21 cellular contexts compared by ENCODE assay signal in the genomic region with DNA sequence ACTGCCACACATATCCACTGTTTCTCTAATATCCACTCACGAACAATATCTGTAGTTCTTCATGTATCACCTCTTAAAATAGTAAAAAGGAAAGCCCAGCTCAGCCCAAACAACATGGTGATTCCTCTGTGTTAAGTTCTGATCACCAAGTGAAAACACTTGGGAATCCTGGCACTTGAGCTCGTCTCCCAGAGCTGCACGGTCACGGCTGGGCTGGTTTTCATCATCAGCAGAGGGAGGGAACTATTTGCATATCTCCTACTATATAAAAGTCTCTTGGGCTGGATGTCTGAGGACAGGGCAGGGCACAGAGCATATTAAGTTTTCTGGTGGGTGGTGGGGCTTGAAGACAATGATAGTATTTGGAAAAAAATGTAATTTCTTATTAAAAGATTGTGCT.
DNase-seq lines count a peak whose midpoint lies in the region; ATAC-seq and TF ChIP-seq lines count a peak whose summit lies in the region.
"Had no signal": no experiment of that assay in that cellular context is flagged by ENCODE, and none has a peak within 500 bp of the region (broad histone marks: within the 10 kb centered on the region; RNA-seq: fewer than 3 reads in every experiment).

No MANE protein-coding gene starts in this region.

- H3K4me2 ChIP-seq in Loucy (ENCODE audit: low read depth, low read length, poor library complexity, severe bottlenecking) (peak overlapping the region; percentile 88), smooth muscle cell (no peak overlapping the region)

- no peak overlapping the region for H3K27ac Mint-ChIP-seq in activated CD4-positive, alpha-beta T cell treated with anti-CD3 and anti-CD28 coated beads, Interleukin-2, amount 10 ng/mL, durations not matched to agents 24 days and 14 days
- H3K27ac Mint-ChIP-seq in CD4-positive, CD25-positive, alpha-beta regulatory T cell: peak overlapping the region in 1 of 3 donors; percentile 59
- H3K27ac Mint-ChIP-seq in activated T-helper 1 cell treated with anti-CD3 and anti-CD28 coated beads, Interleukin-12 subunit alpha, Interleukin-12 subunit beta, Interleukin-2, Interleukin-4 antibody, amounts not matched to agents 30 ng/mL and 10 ng/mL and 1 ng/mL, durations not matched to agents 14 hours and 24 hours and 36 hours: peak overlapping the region; percentile 32

- DNase-seq in activated CD4-positive, alpha-beta T cell treated with anti-CD3 and anti-CD28 coated beads, Interleukin-2, amount 10 ng/mL, durations not matched to agents 24 days and 14 days: no peak
- DNase-seq in activated CD4-positive, alpha-beta T cell treated with anti-CD3 and anti-CD28 coated beads for 4 hours: no peak
- no peak for DNase-seq in CD4-positive, CD25-positive, alpha-beta regulatory T cell
- no peak for DNase-seq in activated T-helper 1 cell treated with anti-CD3 and anti-CD28 coated beads, Interleukin-12 subunit alpha, Interleukin-12 subunit beta, Interleukin-2, Interleukin-4 antibody, amounts not matched to agents 30 ng/mL and 10 ng/mL and 1 ng/mL, durations not matched to agents 14 hours and 24 hours and 36 hours (ENCODE audit: low spot score)
- DNase-seq in NK-92 (lab: John Stamatoyannopoulos, UW; ENCODE audit: unreplicated experiment): no peak
- no peak for DNase-seq in stimulated activated CD4-positive, alpha-beta T cell treated with anti-CD3 and anti-CD28 coated beads, Interleukin-12 subunit alpha, Interleukin-12 subunit beta, amount 100 ng/mL, for 4 hours
- DNase-seq in smooth muscle cell (lab: John Stamatoyannopoulos, UW; ENCODE audit: unreplicated experiment): no peak
- DNase-seq: BE2C; brain microvascular endothelial cell; gastrocnemius medialis; hippocampal formation; left lung; NCI-H1092 treated with DMSO at 0.1 percent for 48 hours; NCI-H2081; right lobe of liver; stimulated activated CD8-positive, alpha-beta memory T cell treated with anti-CD3 and anti-CD28 coated beads, Interleukin-4, amount 100 ng/mL, for 48 hours; upper lobe of right lung had no signal

- no peaks in the 10 kb centered on the region for H3K27me3 Mint-ChIP-seq in activated CD4-positive, alpha-beta T cell treated with anti-CD3 and anti-CD28 coated beads, Interleukin-2, amount 10 ng/mL, durations not matched to agents 24 days and 14 days
- H3K27me3 Mint-ChIP-seq in CD4-positive, CD25-positive, alpha-beta regulatory T cell: peaks cover 10% of the 10 kb centered on the region
- H3K27me3 Mint-ChIP-seq in activated T-helper 1 cell treated with anti-CD3 and anti-CD28 coated beads, Interleukin-12 subunit alpha, Interleukin-12 subunit beta, Interleukin-2, Interleukin-4 antibody, amounts not matched to agents 30 ng/mL and 10 ng/mL and 1 ng/mL, durations not matched to agents 14 hours and 24 hours and 36 hours (ENCODE audit: insufficient read depth): no peaks in the 10 kb centered on the region

- no peaks in the 10 kb centered on the region for H3K9me2 ChIP-seq in Loucy (replicated peaks; ENCODE audit: low read depth, low read length)

- no peaks in the 10 kb centered on the region for H3K36me3 Mint-ChIP-seq in activated CD4-positive, alpha-beta T cell treated with anti-CD3 and anti-CD28 coated beads, Interleukin-2, amount 10 ng/mL, durations not matched to agents 24 days and 14 days (ENCODE audit: low read depth)
- no peaks in the 10 kb centered on the region for H3K36me3 Mint-ChIP-seq in CD4-positive, CD25-positive, alpha-beta regulatory T cell
- H3K36me3 Mint-ChIP-seq in activated T-helper 1 cell treated with anti-CD3 and anti-CD28 coated beads, Interleukin-12 subunit alpha, Interleukin-12 subunit beta, Interleukin-2, Interleukin-4 antibody, amounts not matched to agents 30 ng/mL and 10 ng/mL and 1 ng/mL, durations not matched to agents 14 hours and 24 hours and 36 hours (ENCODE audit: low read depth): peaks cover 1% of the 10 kb centered on the region

- H3K9ac ChIP-seq in Loucy (ENCODE audit: low read depth, low read length, poor library complexity, severe bottlenecking): peak overlapping the region; percentile 88
- no peak overlapping the region for H3K9ac ChIP-seq in smooth muscle cell (ENCODE audit: low read depth)
- H3K9ac ChIP-seq: parathyroid adenoma had no signal

- H4K20me1 ChIP-seq in Loucy (ENCODE audit: insufficient read depth, low read length, poor library complexity, severe bottlenecking) (peaks cover 9% of the 10 kb centered on the region), smooth muscle cell (ENCODE audit: low read depth) (no peaks in the 10 kb centered on the region)

- H3F3A ChIP-seq in Loucy (ENCODE audit: low read depth) (no peaks in the 10 kb centered on the region; the same call in 1 of the 2 replicates), smooth muscle cell (ENCODE audit: low read depth) (no peaks in the 10 kb centered on the region)

- H3K27me3 ChIP-seq in CD4-positive, CD25-positive, alpha-beta regulatory T cell (ENCODE audit: control insufficient read depth, insufficient read depth, low read length): peaks cover 2% of the 10 kb centered on the region
- H3K27me3 ChIP-seq in Loucy (ENCODE audit: insufficient read depth, low read length, poor library complexity, severe bottlenecking) (no peaks in the 10 kb centered on the region), smooth muscle cell (ENCODE audit: low read depth) (no peaks in the 10 kb centered on the region)
- H3K27me3 ChIP-seq: brain microvascular endothelial cell, gastrocnemius medialis, right lobe of liver, upper lobe of right lung had no signal

- H3K9me3 ChIP-seq in CD4-positive, CD25-positive, alpha-beta regulatory T cell (ENCODE audit: control insufficient read depth in 2 of 2, low read length in 2 of 2): no peaks in the 10 kb centered on the region
- H3K9me3 ChIP-seq in Loucy (ENCODE audit: insufficient read depth, low read depth, low read length) (no peaks in the 10 kb centered on the region), smooth muscle cell (replicated peaks; ENCODE audit: low read depth) (no peaks in the 10 kb centered on the region)
- H3K9me3 ChIP-seq: BE2C, esophagus muscularis mucosa, gastrocnemius medialis, left lung, right lobe of liver, upper lobe of right lung had no signal

- no peak overlapping the region for H3K27ac ChIP-seq in CD4-positive, CD25-positive, alpha-beta regulatory T cell (ENCODE audit: insufficient read depth, low read length, poor library complexity, severe bottlenecking)
- no peak overlapping the region for H3K27ac ChIP-seq in smooth muscle cell (ENCODE audit: low read depth)
- H3K27ac ChIP-seq: brain microvascular endothelial cell, esophagus muscularis mucosa, gastrocnemius medialis, left lung, parathyroid adenoma, right lobe of liver, upper lobe of right lung had no signal

- H3K36me3 ChIP-seq in CD4-positive, CD25-positive, alpha-beta regulatory T cell (ENCODE audit: control insufficient read depth, insufficient read depth, low read length): no peaks in the 10 kb centered on the region
- H3K36me3 ChIP-seq in Loucy (ENCODE audit: insufficient read depth, low read length) (no peaks in the 10 kb centered on the region), smooth muscle cell (ENCODE audit: low read depth) (no peaks in the 10 kb centered on the region)
- H3K36me3 ChIP-seq: BE2C, brain microvascular endothelial cell, esophagus muscularis mucosa, gastrocnemius medialis, left lung, right lobe of liver, upper lobe of right lung had no signal

- 73% methylated on average over 4 of the region's 4 CpGs for WGBS in smooth muscle cell (ENCODE audit: low lambda C conversion rate)

- intact Hi-C loops in activated CD4-positive, alpha-beta T cell treated with anti-CD3 and anti-CD28 coated beads, Interleukin-2, amount 10 ng/mL, durations not matched to agents 24 days and 14 days (cut with micrococcal nuclease): no loop called here
- intact Hi-C loops in activated T-helper 1 cell treated with anti-CD3 and anti-CD28 coated beads, Interleukin-12 subunit alpha, Interleukin-12 subunit beta, Interleukin-2, Interleukin-4 antibody, amounts not matched to agents 30 ng/mL and 10 ng/mL and 1 ng/mL, durations not matched to agents 14 hours and 24 hours and 36 hours (cut with micrococcal nuclease): loop anchor here (5.0 kb wide), 1 partner anchor 220 kb away; no protein-coding TSS in a partner anchor

- peak overlapping the region; percentile 19 for H3K4me3 ChIP-seq in CD4-positive, CD25-positive, alpha-beta regulatory T cell (ENCODE audit: low read depth, low read length)
- H3K4me3 ChIP-seq in Loucy (ENCODE audit: low read length, poor library complexity, severe bottlenecking) (peak overlapping the region; percentile 68), smooth muscle cell (no peak overlapping the region)
- H3K4me3 ChIP-seq: esophagus muscularis mucosa, gastrocnemius medialis, left lung, right lobe of liver, upper lobe of right lung had no signal

- TF ChIP-seq CTCF in Loucy (conservative IDR thresholded peaks at IDR 0.05; ENCODE audit: low read length) (no peak), smooth muscle cell (IDR thresholded peaks at IDR 0.05; ENCODE audit: borderline replicate concordance, insufficient read depth, poor library complexity, severe bottlenecking) (no peak)

- H3K9me3 Mint-ChIP-seq in activated CD4-positive, alpha-beta T cell treated with anti-CD3 and anti-CD28 coated beads, Interleukin-2, amount 10 ng/mL, durations not matched to agents 24 days and 14 days: no peaks in the 10 kb centered on the region
- H3K9me3 Mint-ChIP-seq in CD4-positive, CD25-positive, alpha-beta regulatory T cell: no peaks in the 10 kb centered on the region
- no peaks in the 10 kb centered on the region for H3K9me3 Mint-ChIP-seq in activated T-helper 1 cell treated with anti-CD3 and anti-CD28 coated beads, Interleukin-12 subunit alpha, Interleukin-12 subunit beta, Interleukin-2, Interleukin-4 antibody, amounts not matched to agents 30 ng/mL and 10 ng/mL and 1 ng/mL, durations not matched to agents 14 hours and 24 hours and 36 hours

- ATAC-seq in CD4-positive, CD25-positive, alpha-beta regulatory T cell (ENCODE audit: low read depth in 2 of 2): no peak
- ATAC-seq: gastrocnemius medialis, left lung, right lobe of liver, Right ventricle myocardium inferior, upper lobe of right lung had no signal

- H2AFZ ChIP-seq in Loucy (ENCODE audit: low read length): no peak overlapping the region
- no peak overlapping the region for H2AFZ ChIP-seq in smooth muscle cell (ENCODE audit: low read depth)
- H2AFZ ChIP-seq: parathyroid adenoma had no signal

- H3K4me3 Mint-ChIP-seq in activated CD4-positive, alpha-beta T cell treated with anti-CD3 and anti-CD28 coated beads, Interleukin-2, amount 10 ng/mL, durations not matched to agents 24 days and 14 days: peak overlapping the region; percentile 26
- H3K4me3 Mint-ChIP-seq in CD4-positive, CD25-positive, alpha-beta regulatory T cell: peak overlapping the region in 3 of 4 donors; percentile 61 to 73 (median 68)
- H3K4me3 Mint-ChIP-seq in activated T-helper 1 cell treated with anti-CD3 and anti-CD28 coated beads, Interleukin-12 subunit alpha, Interleukin-12 subunit beta, Interleukin-2, Interleukin-4 antibody, amounts not matched to agents 30 ng/mL and 10 ng/mL and 1 ng/mL, durations not matched to agents 14 hours and 24 hours and 36 hours: peak overlapping the region; percentile 20

- H3K79me2 ChIP-seq in Loucy (ENCODE audit: insufficient read depth, low read length) (peaks cover 58% of the 10 kb centered on the region), smooth muscle cell (ENCODE audit: low read depth) (no peaks in the 10 kb centered on the region)
- H3K79me2 ChIP-seq: parathyroid adenoma had no signal

- H3K4me1 Mint-ChIP-seq in activated CD4-positive, alpha-beta T cell treated with anti-CD3 and anti-CD28 coated beads, Interleukin-2, amount 10 ng/mL, durations not matched to agents 24 days and 14 days: peaks cover 25% of the 10 kb centered on the region
- H3K4me1 Mint-ChIP-seq in CD4-positive, CD25-positive, alpha-beta regulatory T cell: peaks cover 0 to 43% (median 16%) of the 10 kb centered on the region in 4 donors
- H3K4me1 Mint-ChIP-seq in activated T-helper 1 cell treated with anti-CD3 and anti-CD28 coated beads, Interleukin-12 subunit alpha, Interleukin-12 subunit beta, Interleukin-2, Interleukin-4 antibody, amounts not matched to agents 30 ng/mL and 10 ng/mL and 1 ng/mL, durations not matched to agents 14 hours and 24 hours and 36 hours (ENCODE audit: low read depth): peaks cover 47% of the 10 kb centered on the region

- no peaks in the 10 kb centered on the region for H3K4me1 ChIP-seq in CD4-positive, CD25-positive, alpha-beta regulatory T cell (ENCODE audit: control insufficient read depth, insufficient read depth, low read length, poor library complexity, severe bottlenecking)
- H3K4me1 ChIP-seq in Loucy (ENCODE audit: insufficient read depth, low read length, poor library complexity, severe bottlenecking) (peaks cover 56% of the 10 kb centered on the region), smooth muscle cell (ENCODE audit: low read depth) (no peaks in the 10 kb centered on the region)
- H3K4me1 ChIP-seq: BE2C, esophagus muscularis mucosa, gastrocnemius medialis, left lung, parathyroid adenoma, right lobe of liver, upper lobe of right lung had no signal
